8 cellular contexts compared by ENCODE assay signal in genomic region chr7:76626989-76627642, GRCh38. TPM values are rescaled to one million over a fixed set of nuclear protein-coding genes. Genes with fewer than 3 reads are reported as not detected.
DNase-seq lines count a peak whose midpoint lies in the region; ATAC-seq and TF ChIP-seq lines count a peak whose summit lies in the region.
"Not testable (repeated sequence)": the region's sequence is repeated elsewhere in the genome, so short reads cannot be mapped to it uniquely, and the experiment has no call there.

Gene POMZP3 (minus strand): TSS chr7:76627279. CDS start chr7:76626064, 1,215 bp downstream.

- not testable (repeated sequence) for H3K4me1 ChIP-seq in IMR-90 (ENCODE audit: control insufficient read depth, insufficient read depth, low read length)

- H2BK5ac ChIP-seq in IMR-90 (ENCODE audit: low read depth, low read length, poor library complexity, severe bottlenecking), result peak within 1 kb of the TSS; percentile 86

- H3K36me3 Mint-ChIP-seq in T-helper 2 cell treated with Interferon-gamma antibody and Interleukin-4, amounts not matched to agents 5 μg/mL and 100 μg/mL, for 36 hours (ENCODE audit: low read depth); neural crest cell (ENCODE audit: low read depth): not testable (repeated sequence)

- H2AK9ac ChIP-seq in IMR-90 (replicated peaks; ENCODE audit: low read depth, low read length, poor library complexity), result not testable (repeated sequence)

- not testable (repeated sequence) for H2BK20ac ChIP-seq in IMR-90 (ENCODE audit: low read depth, low read length)

- H2BK15ac ChIP-seq in IMR-90 (ENCODE audit: low read depth, low read length), result not testable (repeated sequence)

- H3K4me3 Mint-ChIP-seq in T-helper 2 cell treated with Interferon-gamma antibody and Interleukin-4, amounts not matched to agents 5 μg/mL and 100 μg/mL, for 36 hours, result peak within 1 kb of the TSS; percentile 91
- peak within 1 kb of the TSS; percentile 94 for H3K4me3 Mint-ChIP-seq in neural crest cell

- BruUV-seq in IMR-90 (replicated peaks; lab: Mats Ljungman, UMichigan), result not testable (repeated sequence)

- not testable (repeated sequence) for H3K9me3 ChIP-seq in IMR-90 (ENCODE audit: control insufficient read depth, insufficient read depth, low read length)

- dilution Hi-C loops in IMR-90 (cut with HindIII; ENCODE audit: low sequenced_read_pairs, unreplicated experiment), result not testable (repeated sequence)

- not testable (repeated sequence) for DNase-seq in GM12864 (ENCODE audit: low read depth); H7; Right ventricle myocardium inferior (ENCODE audit: missing footprints)
- DNase-seq in IMR-90, result peak; percentile 2
- DNase-seq in T-helper 2 cell treated with Interferon-gamma antibody and Interleukin-4, amounts not matched to agents 5 μg/mL and 100 μg/mL, for 36 hours (ENCODE audit: low spot score), result peak; percentile 41
- DNase-seq in neural crest cell (ENCODE audit: low read depth, low spot score), result peak; percentile 25
- peak; percentile 33 for DNase-seq in superior temporal gyrus (ENCODE audit: extremely low spot score)

- H3K9me3 Mint-ChIP-seq in T-helper 2 cell treated with Interferon-gamma antibody and Interleukin-4, amounts not matched to agents 5 μg/mL and 100 μg/mL, for 36 hours; neural crest cell: not testable (repeated sequence)

- ATAC-seq in IMR-90 (ENCODE audit: low read depth) (peak; percentile 93), Right ventricle myocardium inferior (peak; percentile 97)

- H3K4ac ChIP-seq in IMR-90 (ENCODE audit: low read depth, low read length), result peak within 1 kb of the TSS; percentile 87

- peak within 1 kb of the TSS; percentile 91 for H3K14ac ChIP-seq in IMR-90 (replicated peaks; ENCODE audit: low read depth, low read length)

- peak within 1 kb of the TSS; percentile 82 for H3K23ac ChIP-seq in IMR-90 (ENCODE audit: low read depth, low read length)

- not testable (repeated sequence) for TF ChIP-seq POLR2A in IMR-90 (IDR thresholded peaks at IDR 0.05; ENCODE audit: low read depth, low read length)

- H3K27ac Mint-ChIP-seq in T-helper 2 cell treated with Interferon-gamma antibody and Interleukin-4, amounts not matched to agents 5 μg/mL and 100 μg/mL, for 36 hours, result peak within 1 kb of the TSS; percentile 91
- H3K27ac Mint-ChIP-seq in neural crest cell (ENCODE audit: unreplicated experiment), result peak within 1 kb of the TSS; percentile 99

- TF ChIP-seq RAD21 in IMR-90 (IDR thresholded peaks at IDR 0.05; ENCODE audit: low read length), result not testable (repeated sequence)

- intact Hi-C loops in IMR-90 (cut with micrococcal nuclease); Right ventricle myocardium inferior (cut with DNase I): not testable (repeated sequence)

- TF ChIP-seq CTCF in GM12864 (IDR thresholded peaks at IDR 0.05; ENCODE audit: low read depth, low read length, missing control alignments); IMR-90 (conservative IDR thresholded peaks at IDR 0.05; ENCODE audit: low read depth, low read length); neural crest cell (conservative IDR thresholded peaks at IDR 0.05): not testable (repeated sequence)

- H3K9ac ChIP-seq in IMR-90 (ENCODE audit: low read depth, low read length), result peak within 1 kb of the TSS; percentile 91

- H4K20me1 ChIP-seq in IMR-90 (ENCODE audit: insufficient read depth, low read length), result not testable (repeated sequence)

- POLR2A ChIA-PET in IMR-90 (lab: Charles Lee; ENCODE audit: unreplicated experiment), result not testable (repeated sequence)

- peak within 1 kb of the TSS; percentile 76 for H3K4me2 ChIP-seq in IMR-90 (ENCODE audit: low read depth, low read length)

- H3K79me1 ChIP-seq in IMR-90 (ENCODE audit: low read depth in 1 of 2, low read length in 2 of 2), result not testable (repeated sequence)

- not testable (repeated sequence) for H3K4me1 Mint-ChIP-seq in T-helper 2 cell treated with Interferon-gamma antibody and Interleukin-4, amounts not matched to agents 5 μg/mL and 100 μg/mL, for 36 hours (ENCODE audit: low read depth); neural crest cell

- H3K27me3 ChIP-seq in H7 (ENCODE audit: control insufficient read depth, insufficient read depth, low read length); IMR-90 (ENCODE audit: control insufficient read depth, insufficient read depth, low read length): not testable (repeated sequence)

- not testable (repeated sequence) for H3K36me3 ChIP-seq in H7 (replicated peaks; ENCODE audit: control insufficient read depth, insufficient read depth, low read length); IMR-90 (ENCODE audit: control insufficient read depth, insufficient read depth, low read length)

- WGBS in IMR-90 (ENCODE audit: extremely low coverage in 2 of 2, insufficient read length in 1 of 2), 2 experiments, result no CpG with 5 or more reads among the region's 78 CpGs

- H3K27ac ChIP-seq in IMR-90 (ENCODE audit: insufficient read depth, low read length), result peak within 1 kb of the TSS; percentile 88
- peak within 1 kb of the TSS; percentile 59 for H3K27ac ChIP-seq in angular gyrus (ENCODE audit: low read depth, low read length)

- peak within 1 kb of the TSS; percentile 72 for H4K91ac ChIP-seq in IMR-90 (ENCODE audit: insufficient read depth, low read depth, low read length)

- not testable (repeated sequence) for H3K9me1 ChIP-seq in IMR-90 (ENCODE audit: insufficient read depth, low read length)

- H3K4me3 ChIP-seq in GM12864 (ENCODE audit: low read depth, low read length) (peak within 1 kb of the TSS; percentile 62), H7 (ENCODE audit: insufficient read depth, low read depth, low read length) (peak within 1 kb of the TSS; percentile 46), IMR-90 (ENCODE audit: insufficient read depth, low read depth, low read length) (peak within 1 kb of the TSS; percentile 95)

- CTCF ChIA-PET in IMR-90 (lab: Yijun Ruan, JAX), result not testable (repeated sequence)

- H4K5ac ChIP-seq in IMR-90 (ENCODE audit: low read depth, low read length), result peak within 1 kb of the TSS; percentile 94; the same call in 1 of the 2 replicates

- in situ Hi-C loops in IMR-90 (cut with MboI; ENCODE audit: low sequenced_read_pairs), result not testable (repeated sequence)

- not testable (repeated sequence) for H2AFZ ChIP-seq in IMR-90 (replicated peaks; ENCODE audit: low read length, poor library complexity)

- H2AK5ac ChIP-seq in IMR-90 (ENCODE audit: low read depth, low read length), result peak within 1 kb of the TSS; percentile 82; the same call in 1 of the 2 replicates

- peak within 1 kb of the TSS; percentile 69; the same call in 1 of the 2 replicates for H3K18ac ChIP-seq in IMR-90 (ENCODE audit: low read depth, low read length)

- peak within 1 kb of the TSS; percentile 92 to 93 for H4K8ac ChIP-seq in IMR-90 (ENCODE audit: low read depth in 2 of 2, low read length in 2 of 2)

- not testable (repeated sequence) for H3K27me3 Mint-ChIP-seq in T-helper 2 cell treated with Interferon-gamma antibody and Interleukin-4, amounts not matched to agents 5 μg/mL and 100 μg/mL, for 36 hours (ENCODE audit: low read depth); neural crest cell (ENCODE audit: low read depth)

- peak within 1 kb of the TSS; percentile 86 for H3K56ac ChIP-seq in IMR-90 (ENCODE audit: extremely low read depth, insufficient read depth, low read length)

- H2BK120ac ChIP-seq in IMR-90 (ENCODE audit: low read depth, low read length), result 0 out of 2 replicates have a peak within 1 kb of the TSS, but pooled peaks have one; percentile 32

RNA-seq across cellular contexts. Expression of gene POMZP3, which starts in this region (rescaled TPM):
- total RNA-seq in H7 (2014; rRNA removed; shearing (Covaris generic)), result 9.7 and 11.0 TPM in 2 replicates
- total RNA-seq in IMR-90 (2012; rRNA removed), result 1.1 and 1.4 TPM in 2 replicates
- 4.8 and 5.2 TPM in 2 replicates for polyA plus RNA-seq in IMR-90 (2012; rRNA removed)
- 3.0 and 3.1 TPM in 2 replicates for polyA plus RNA-seq in IMR-90 (2012; cell fraction: cytosol; rRNA removed)
- 4.0 and 4.1 TPM in 2 replicates for polyA plus RNA-seq in IMR-90 (2012; cell fraction: nucleus; rRNA removed; ENCODE audit: low replicate concordance)
- total RNA-seq in Right ventricle myocardium inferior, result 7.5 TPM
- 9.4 and 9.8 TPM in 2 replicates for total RNA-seq in neural crest cell
